8 cellular contexts compared by ENCODE assay signal in the genomic region with DNA sequence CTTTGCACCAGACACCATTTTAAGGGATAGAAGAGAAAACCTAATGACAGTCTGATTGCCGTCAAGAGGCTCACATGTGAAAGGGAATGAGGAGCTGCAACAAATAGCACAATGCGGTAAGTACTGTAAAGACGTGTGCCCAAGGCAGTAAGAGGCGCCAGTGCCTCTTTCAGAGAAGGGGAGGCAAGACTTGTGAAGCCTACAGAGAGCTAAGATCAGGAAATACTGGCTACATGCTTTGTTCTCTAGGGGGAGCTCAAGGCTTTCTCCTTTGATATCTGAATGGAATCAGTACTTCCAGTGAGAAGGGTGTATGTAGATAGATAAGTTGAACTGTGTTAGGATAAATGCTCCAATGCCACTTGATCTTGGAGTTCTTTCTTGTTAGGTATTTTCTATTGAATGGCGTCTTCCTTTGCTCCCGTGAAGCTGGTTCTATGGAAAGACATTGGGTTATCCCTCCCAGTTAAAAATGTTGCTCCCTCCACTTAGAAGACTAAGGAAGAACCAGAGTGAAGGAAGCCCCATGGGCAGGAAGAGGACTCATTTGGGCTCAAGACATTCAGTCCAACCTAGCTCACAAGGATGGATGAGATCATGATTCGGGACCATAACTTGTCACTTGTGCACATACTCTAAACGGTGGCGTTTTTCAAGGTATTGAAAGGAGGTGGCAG. TPM values are rescaled to one million over a fixed set of nuclear protein-coding genes. Genes with fewer than 3 reads are reported as not detected.
DNase-seq lines count a peak whose midpoint lies in the region; ATAC-seq, FAIRE-seq and TF ChIP-seq lines count a peak whose summit lies in the region.

No MANE protein-coding gene starts in this region.

- H3K4me1 Mint-ChIP-seq in activated CD4-positive, alpha-beta T cell treated with anti-CD3 and anti-CD28 coated beads, Interleukin-2, amount 10 ng/mL, durations not matched to agents 24 days and 14 days = no peaks in the 10 kb centered on the region

- no peak overlapping the region for H3K4me3 Mint-ChIP-seq in activated CD4-positive, alpha-beta T cell treated with anti-CD3 and anti-CD28 coated beads, Interleukin-2, amount 10 ng/mL, durations not matched to agents 24 days and 14 days

- 23% methylated on average over 9 of the region's 9 CpGs for WGBS in K562 (ENCODE audit: insufficient coverage, low coverage, missing lambda C conversion rate)

- H3K9ac ChIP-seq in K562 (ENCODE audit: insufficient read depth in 1 of 2, low read depth in 2 of 2, low read length in 2 of 2) = no peak overlapping the region

- peak overlapping the region; percentile 56; the same call in 1 of the 2 replicates for H2AFZ ChIP-seq in K562 (ENCODE audit: low read depth, low read length)

- peak; percentile 78 to 82 for TF ChIP-seq RAD21 in K562 (CRISPR knock-in tag; conservative IDR thresholded peaks at IDR 0.05 in 1 of 2, IDR thresholded peaks at IDR 0.05 in 1 of 2)

- no peaks in the 10 kb centered on the region for H3K27me3 ChIP-seq in K562 (ENCODE audit: control insufficient read depth in 2 of 2, insufficient read depth in 2 of 2, low read length in 2 of 2)

- CTCF ChIA-PET in K562 (lab: Yijun Ruan, JAX; ENCODE audit: low intra/inter-chr PET ratio) = interaction anchor here (0.8 to 1.9 kb wide), 2 partner anchors 70 to 106 kb away, joined by 3 to 30 read pairs; no protein-coding TSS in a partner anchor

- peaks cover 0 to 15% of the 10 kb centered on the region in 2 experiments; a peak in 3 of 5 replicates for H3K4me1 ChIP-seq in K562 (replicated peaks in 1 of 2; ENCODE audit: control insufficient read depth in 2 of 2, insufficient read depth in 2 of 2, low read length in 2 of 2)

- H3K4me3 ChIP-seq in K562 = no peak overlapping the region

- H3K9me1 ChIP-seq in K562 (ENCODE audit: control insufficient read depth, insufficient read depth, low read length) = no peaks in the 10 kb centered on the region

- in situ Hi-C loops in K562 (cut with MboI) = no loop called here

- H3K4me2 ChIP-seq in K562 (ENCODE audit: insufficient read depth, low read length) = no peak overlapping the region

- no peak for TF ChIP-seq EP300 in K562 (IDR thresholded peaks at IDR 0.05; ENCODE audit: low read length)

- no peaks in the 10 kb centered on the region for H3K36me3 Mint-ChIP-seq in activated CD4-positive, alpha-beta T cell treated with anti-CD3 and anti-CD28 coated beads, Interleukin-2, amount 10 ng/mL, durations not matched to agents 24 days and 14 days (ENCODE audit: low read depth)

- H3K9me3 Mint-ChIP-seq in activated CD4-positive, alpha-beta T cell treated with anti-CD3 and anti-CD28 coated beads, Interleukin-2, amount 10 ng/mL, durations not matched to agents 24 days and 14 days = no peaks in the 10 kb centered on the region

- no TSS peak for BruUV-seq in K562 (replicated peaks; lab: Mats Ljungman, UMichigan)

- H3K9me3 ChIP-seq in K562 (replicated peaks; ENCODE audit: control insufficient read depth, insufficient read depth, low read depth, low read length) = no peaks in the 10 kb centered on the region

- ATAC-seq in GM21576 (IDR thresholded peaks at IDR 0.05; ENCODE audit: unreplicated experiment) (peak; percentile 93), K562 (peak; percentile 92)

- H3K36me3 ChIP-seq in K562 (ENCODE audit: control insufficient read depth, insufficient read depth, low read length) = no peaks in the 10 kb centered on the region

- peaks cover 10% of the 10 kb centered on the region for H3K27me3 Mint-ChIP-seq in activated CD4-positive, alpha-beta T cell treated with anti-CD3 and anti-CD28 coated beads, Interleukin-2, amount 10 ng/mL, durations not matched to agents 24 days and 14 days

- FAIRE-seq in K562 (lab: Jason Lieb, UNC) = peak; percentile 67

- intact Hi-C loops in activated CD4-positive, alpha-beta T cell treated with anti-CD3 and anti-CD28 coated beads, Interleukin-2, amount 10 ng/mL, durations not matched to agents 24 days and 14 days (cut with micrococcal nuclease) = loop anchor here (1.0 to 5.0 kb wide), 2 partner anchors 57 to 71 kb away; no protein-coding TSS in a partner anchor
- intact Hi-C loops in K562 (cut with micrococcal nuclease) = loop anchor here (1.0 to 10.0 kb wide), 3 partner anchors 71 to 744 kb away; no protein-coding TSS in a partner anchor

- POLR2A ChIA-PET in K562 (lab: Yijun Ruan, JAX) = interaction anchor here (0.6 to 1.0 kb wide), 3 partner anchors 13 to 340 kb away, joined by 3 read pairs; no protein-coding TSS in a partner anchor

- peak; percentile 70 to 82 (median 75) for TF ChIP-seq CTCF in K562 (IDR thresholded peaks at IDR 0.05 in 2 of 3, conservative IDR thresholded peaks at IDR 0.05 in 1 of 3; ENCODE audit: insufficient read depth in 2 of 3, low read depth in 1 of 3, low read length in 3 of 3)

- no peak for TF ChIP-seq POLR2A in K562 (conservative IDR thresholded peaks at IDR 0.05)

- peak; percentile 76 for DNase-seq in activated CD4-positive, alpha-beta T cell treated with anti-CD3 and anti-CD28 coated beads, Interleukin-2, amount 10 ng/mL, durations not matched to agents 24 days and 14 days
- no peak for DNase-seq in activated CD4-positive, alpha-beta T cell treated with anti-CD3 and anti-CD28 coated beads for 1 hour
- DNase-seq in HT1080 (ENCODE audit: low read depth) (peak; percentile 70), NCI-H774 (lab: John Stamatoyannopoulos, UW) (peak; percentile 28), K562 (ENCODE audit: extremely low read depth in 1 of 4, low spot score in 3 of 4) (peak in 3 of 4 experiments; percentile 18 to 70 (median 43)), iPS DF 4.7 (ENCODE audit: extremely low read depth, low spot score) (peak; percentile 76)
- peak; percentile 24 for DNase-seq in stimulated activated CD8-positive, alpha-beta memory T cell treated with anti-CD3 and anti-CD28 coated beads, Interleukin-4, amount 100 ng/mL, for 48 hours

- no peaks in the 10 kb centered on the region for H3K79me2 ChIP-seq in K562 (ENCODE audit: control insufficient read depth, insufficient read depth, low read length)

- no peaks in the 10 kb centered on the region for H4K20me1 ChIP-seq in K562 (replicated peaks; ENCODE audit: control insufficient read depth, insufficient read depth, low read length)

- H3K27ac ChIP-seq in K562 (ENCODE audit: extremely low read depth, low read depth, low read length) = no peak overlapping the region

- no peak overlapping the region for H3K27ac Mint-ChIP-seq in activated CD4-positive, alpha-beta T cell treated with anti-CD3 and anti-CD28 coated beads, Interleukin-2, amount 10 ng/mL, durations not matched to agents 24 days and 14 days

TF ChIP-seq in K562, 482 proteins besides CTCF, POLR2A, EP300 and RAD21 (continues in another document):
- TF ChIP-seq DEAF1 (CRISPR knock-in tag; IDR thresholded peaks at IDR 0.05) = peak; percentile 54; the same call in 1 of the 2 replicates
- TF ChIP-seq ERF (CRISPR knock-in tag; IDR thresholded peaks at IDR 0.05) = no peak
- TF ChIP-seq CC2D1A (IDR thresholded peaks at IDR 0.05) = 0 out of 2 replicates have a peak, but pooled peaks have one; percentile 26
- TF ChIP-seq RBFOX2 (IDR thresholded peaks at IDR 0.05; ENCODE audit: low read depth, low read length) = no peak
- TF ChIP-seq ZNF311 (CRISPR knock-in tag; IDR thresholded peaks at IDR 0.05) = no peak
- TF ChIP-seq SMC3 (conservative IDR thresholded peaks at IDR 0.05; ENCODE audit: insufficient read depth, low read depth, low read length) = peak; percentile 39; the same call in 1 of the 2 replicates
- no peak for TF ChIP-seq TAL1 (IDR thresholded peaks at IDR 0.05)
- TF ChIP-seq ZNF24 (IDR thresholded peaks at IDR 0.05) = peak; percentile 80
- no peak for TF ChIP-seq ZFP30 (CRISPR knock-in tag; IDR thresholded peaks at IDR 0.05; ENCODE audit: borderline replicate concordance)
- no peak for TF ChIP-seq SP1 (CRISPR knock-in tag; IDR thresholded peaks at IDR 0.05)
- TF ChIP-seq ZNF239 (CRISPR knock-in tag; IDR thresholded peaks at IDR 0.05) = no peak
- peak; percentile 7; the same call in 1 of the 2 replicates for TF ChIP-seq CBFA2T3 (IDR thresholded peaks at IDR 0.05)
- TF ChIP-seq JUNB (CRISPR knock-in tag; conservative IDR thresholded peaks at IDR 0.05) = no peak

RNA-seq across cellular contexts. Expression of gene ALDOB, which starts 23.5 kb away (rescaled TPM):
- not detected in 2 replicates for total RNA-seq in activated CD4-positive, alpha-beta T cell treated with anti-CD3 and anti-CD28 coated beads, Interleukin-2, amount 10 ng/mL, durations not matched to agents 24 days and 14 days
- not detected in 2 replicates for total RNA-seq in HT1080 (2014; rRNA removed; shearing (Covaris generic))
- not detected in 2 replicates for polyA plus RNA-seq in HT1080 (2015; cell fraction: cytosol; rRNA removed)
- polyA plus RNA-seq in HT1080 (2015; cell fraction: nucleus; rRNA removed) = not detected in 2 replicates
- not detected in 2 replicates for total RNA-seq in K562 (2011; cell fraction: chromatin; rRNA removed; ENCODE audit: low replicate concordance)
- not detected in 2 replicates for total RNA-seq in K562 (2011; cell fraction: nucleolus; rRNA removed)
- not detected in 2 replicates for total RNA-seq in K562 (2011; cell fraction: nucleoplasm; rRNA removed)
- total RNA-seq in K562 (2014; rRNA removed) = not detected in 2 replicates
- total RNA-seq in K562 (2014; rRNA removed; fragmentation: Illumina TruSeq; extraction: Trizol) = not detected in 2 replicates
- not detected in 2 replicates for total RNA-seq in K562 (2015; rRNA removed; fragmentation: Illumina TruSeq; extraction: Trizol)
- total RNA-seq in K562 (2021) = 0.78 and 0.80 TPM in 2 replicates
- not detected in 2 replicates for polyA plus RNA-seq in K562 (2011; rRNA removed)
- not detected in 2 replicates for polyA plus RNA-seq in K562 (2011; cell fraction: cytosol; rRNA removed)
- polyA plus RNA-seq in K562 (2011; cell fraction: nucleus; rRNA removed) = 0.10 TPM in 1 of 2 replicates, not detected in the other
- polyA plus RNA-seq in K562 (2012) = 0.06 TPM in 1 of 2 replicates, not detected in the other
- not detected in 2 replicates for polyA plus RNA-seq in K562 (2014; fragmentation: Illumina TruSeq; extraction: Trizol)
- not detected for polyA plus RNA-seq in K562 (2014; fragmentation: Nextera tagmentation; extraction: Ambion mirVana)
- not detected in 2 replicates for polyA plus RNA-seq in K562 (2014; rRNA removed)
- polyA minus RNA-seq in K562 (2011; rRNA and poly(A)+ RNA removed) = not detected in 2 replicates
- polyA minus RNA-seq in K562 (2011; cell fraction: cytosol; rRNA and poly(A)+ RNA removed) = not detected in 2 replicates
- polyA minus RNA-seq in K562 (2011; cell fraction: nucleus; rRNA and poly(A)+ RNA removed) = not detected in 2 replicates
